Comparison of ENCODE assay signal across 8 cellular contexts in genomic region chr12:24561882-24562760, GRCh38.
DNase-seq lines count a peak whose midpoint lies in the region; ATAC-seq and TF ChIP-seq lines count a peak whose summit lies in the region.

No MANE protein-coding gene starts in this region.

- H3K4me1 ChIP-seq in Karpas-422 (ENCODE audit: low read length) (peaks cover 4% of the 10 kb centered on the region), aorta (ENCODE audit: control insufficient read depth in 1 of 2, insufficient read depth in 2 of 2, low read length in 2 of 2) (peaks cover 0 to 2% of the 10 kb centered on the region in 2 donors)

- H3K36me3 ChIP-seq in Karpas-422 (ENCODE audit: insufficient read depth, low read length) (no peaks in the 10 kb centered on the region), aorta (ENCODE audit: control insufficient read depth in 1 of 2, insufficient read depth in 2 of 2, low read length in 1 of 2) (no peaks in the 10 kb centered on the region)

- 0% methylated on average over 59 to 74 of the region's 74 CpGs for WGBS in aorta, 2 donors

- H3K27me3 Mint-ChIP-seq in naive thymus-derived CD8-positive, alpha-beta T cell = peaks cover 27 to 91% (median 54%) of the 10 kb centered on the region in 5 donors

- TF ChIP-seq CTCF in fibroblast of the aortic adventitia (IDR thresholded peaks at IDR 0.05; ENCODE audit: insufficient read depth, low read length) = no peak

- peak overlapping the region; percentile 67 to 92 (median 83) for H3K4me3 Mint-ChIP-seq in naive thymus-derived CD8-positive, alpha-beta T cell

- H3K9me2 ChIP-seq in Karpas-422 (replicated peaks; ENCODE audit: insufficient read depth, low read length) = no peaks in the 10 kb centered on the region

- no peaks in the 10 kb centered on the region for H3K27me3 ChIP-seq in Karpas-422 (ENCODE audit: low read length)
- no peaks in the 10 kb centered on the region for H3K27me3 ChIP-seq in aorta (ENCODE audit: control insufficient read depth in 1 of 2, insufficient read depth in 2 of 2, low read length in 1 of 2)

- POLR2A ChIA-PET in naive thymus-derived CD8-positive, alpha-beta T cell (lab: Charles Lee) = no interaction called here

- H3K4me1 Mint-ChIP-seq in naive thymus-derived CD8-positive, alpha-beta T cell = peaks cover 7 to 24% (median 23%) of the 10 kb centered on the region in 4 donors

- no peaks in the 10 kb centered on the region for H3K36me3 Mint-ChIP-seq in naive thymus-derived CD8-positive, alpha-beta T cell

- DNase-seq in DMS153 (lab: John Stamatoyannopoulos, UW) = peak; percentile 11
- DNase-seq in DMS153 treated with DMSO at 0.1 percent for 48 hours (lab: John Stamatoyannopoulos, UW; ENCODE audit: unreplicated experiment) = no peak
- peak; percentile 47 for DNase-seq in Karpas-422
- DNase-seq in activated CD4-positive, alpha-beta T cell treated with anti-CD3 and anti-CD28 coated beads, Interleukin-2, amount 50 U/mL, for 48 hours = peak; percentile 5 to 8
- DNase-seq in fibroblast of the aortic adventitia (ENCODE audit: low read depth) = peak; percentile 51
- DNase-seq in naive thymus-derived CD8-positive, alpha-beta T cell = no peak
- peak; percentile 85 to 90 for DNase-seq in aorta
- DNase-seq in cortex of kidney (lab: John Stamatoyannopoulos, UW) = no peak

- no peak overlapping the region for H3K27ac ChIP-seq in Karpas-422 (ENCODE audit: low read length)
- H3K27ac ChIP-seq in aorta (ENCODE audit: low read depth in 1 of 2, low read length in 2 of 2) = peak overlapping the region; percentile 80 to 90

- peaks cover 0 to 4% (median 0%) of the 10 kb centered on the region in 9 donors for H3K9me3 Mint-ChIP-seq in naive thymus-derived CD8-positive, alpha-beta T cell

- no peaks in the 10 kb centered on the region for H4K20me1 ChIP-seq in Karpas-422 (ENCODE audit: insufficient read depth, low read depth, low read length)

- peak in 1 of 2 donors; percentile 16 for ATAC-seq in naive thymus-derived CD8-positive, alpha-beta T cell
- ATAC-seq in aorta (ENCODE audit: low FRiP score) = peak; percentile 88

- intact Hi-C loops in aorta (cut with DNase I) = loop anchor here in 1 of 2 donors (2.0 kb wide), 1 partner anchor 39 kb away; no protein-coding TSS in a partner anchor

- peak overlapping the region; percentile 60 for H3K4me2 ChIP-seq in Karpas-422 (ENCODE audit: low read depth, low read length, poor library complexity, severe bottlenecking)

- no peak overlapping the region for H2AFZ ChIP-seq in Karpas-422 (ENCODE audit: low read length)

- H3K4me3 ChIP-seq in Karpas-422 (ENCODE audit: low read length) (peak overlapping the region; percentile 48), fibroblast of the aortic adventitia (ENCODE audit: low read depth, low read length) (peak overlapping the region; percentile 88), aorta (ENCODE audit: low read length in 2 of 2) (peak overlapping the region; percentile 90 to 93)

- no peaks in the 10 kb centered on the region for H3K9me3 ChIP-seq in Karpas-422 (ENCODE audit: low read length)
- H3K9me3 ChIP-seq in aorta (ENCODE audit: control insufficient read depth, low read length) = no peaks in the 10 kb centered on the region

- H3K9ac ChIP-seq in Karpas-422 (ENCODE audit: low read length) = no peak overlapping the region

- no peaks in the 10 kb centered on the region for H3K79me2 ChIP-seq in Karpas-422 (ENCODE audit: low read length)

- H3K27ac Mint-ChIP-seq in naive thymus-derived CD8-positive, alpha-beta T cell = peak overlapping the region in 2 of 10 donors; percentile 9 to 63

Comparison
In these comparisons a context has a peak if more than half of its experiments do, and no peak if none do; other contexts are left out.
1. DNase-seq: peak in DMS153 (single experiment), Karpas-422 (single experiment), activated CD4-positive, alpha-beta T cell treated with anti-CD3 and anti-CD28 coated beads, Interleukin-2, amount 50 U/mL, for 48 hours (2 of 2), fibroblast of the aortic adventitia (single experiment) and aorta (2 of 2); none in DMS153 treated with DMSO at 0.1 percent for 48 hours (single experiment), naive thymus-derived CD8-positive, alpha-beta T cell (0 of 10) and cortex of kidney (single experiment).
2. Peak in every context shown above with its lines, with median percentiles within 50 percentile points of each other: H3K4me3 ChIP-seq.